In the genomic region with DNA sequence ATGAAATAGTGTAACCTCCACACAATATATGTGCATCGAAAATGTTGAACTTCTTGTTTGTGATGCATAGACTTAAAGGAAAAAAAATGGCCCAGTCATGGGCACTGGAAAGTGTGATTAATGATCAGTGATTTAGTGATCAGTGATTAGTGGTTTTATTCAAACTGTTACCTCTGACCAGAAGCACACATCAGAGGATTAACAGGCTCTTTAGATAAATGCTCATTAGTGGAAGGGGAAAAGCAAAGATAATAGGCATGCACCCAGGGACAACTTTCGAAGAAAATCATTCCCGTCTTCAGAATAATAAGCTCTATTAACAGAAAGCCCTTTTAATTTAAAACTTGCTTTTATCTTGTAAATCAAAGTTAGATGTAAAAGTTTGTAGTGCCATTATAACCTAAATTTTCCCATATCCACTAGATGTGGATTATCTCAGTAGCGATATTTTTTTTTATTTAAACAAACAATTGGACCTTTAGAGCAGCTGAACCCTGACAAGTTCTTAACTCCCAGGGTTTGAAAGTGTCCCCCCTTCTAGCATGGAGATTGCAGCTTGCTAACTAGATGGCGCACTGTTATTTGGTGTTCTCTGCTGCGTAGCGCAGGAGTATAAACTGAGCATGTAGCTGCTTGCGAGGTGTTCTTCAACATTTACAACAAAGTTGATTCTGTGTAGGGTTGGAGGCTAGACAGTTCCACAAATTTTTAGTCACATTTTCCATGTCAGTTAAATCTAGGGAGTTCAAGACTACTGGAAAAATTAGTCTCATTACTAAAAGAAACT, we compare ENCODE assay signal across 9 cellular contexts. TPM values are rescaled to one million over a fixed set of nuclear protein-coding genes. Genes with fewer than 3 reads are reported as not detected.
DNase-seq lines count a peak whose midpoint lies in the region; ATAC-seq and TF ChIP-seq lines count a peak whose summit lies in the region.
"Had no signal": no experiment of that assay in that cellular context is flagged by ENCODE, and none has a peak within 500 bp of the region (broad histone marks: within the 10 kb centered on the region; RNA-seq: fewer than 3 reads in every experiment).

A gene with protein sequence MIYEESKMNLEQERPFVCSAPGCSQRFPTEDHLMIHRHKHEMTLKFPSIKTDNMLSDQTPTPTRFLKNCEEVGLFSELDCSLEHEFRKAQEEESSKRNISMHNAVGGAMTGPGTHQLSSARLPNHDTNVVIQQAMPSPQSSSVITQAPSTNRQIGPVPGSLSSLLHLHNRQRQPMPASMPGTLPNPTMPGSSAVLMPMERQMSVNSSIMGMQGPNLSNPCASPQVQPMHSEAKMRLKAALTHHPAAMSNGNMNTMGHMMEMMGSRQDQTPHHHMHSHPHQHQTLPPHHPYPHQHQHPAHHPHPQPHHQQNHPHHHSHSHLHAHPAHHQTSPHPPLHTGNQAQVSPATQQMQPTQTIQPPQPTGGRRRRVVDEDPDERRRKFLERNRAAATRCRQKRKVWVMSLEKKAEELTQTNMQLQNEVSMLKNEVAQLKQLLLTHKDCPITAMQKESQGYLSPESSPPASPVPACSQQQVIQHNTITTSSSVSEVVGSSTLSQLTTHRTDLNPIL (plus strand): TSS at position 643 of the 787 bp plus-strand sequence. CDS start 397 bp downstream, outside the sequence.

- no peaks in the 10 kb centered on the region for H3K9me3 Mint-ChIP-seq in stimulated activated memory B cell treated with anti-CD40 and anti-IgM and Interleukin-4, amounts not matched to agents 10 μg/mL and 1 μg/mL and 100 μg/mL, for 72 hours

- no peak within 1 kb of the TSS for H2AFZ ChIP-seq in OCI-LY3 (ENCODE audit: low read depth, low read length)

- H3K36me3 Mint-ChIP-seq in stimulated activated memory B cell treated with anti-CD40 and anti-IgM and Interleukin-4, amounts not matched to agents 10 μg/mL and 1 μg/mL and 100 μg/mL, for 72 hours = no peaks in the 10 kb centered on the region

- no peaks in the 10 kb centered on the region for H3K36me3 ChIP-seq in OCI-LY3 (replicated peaks; ENCODE audit: low read depth, low read length)
- H3K36me3 ChIP-seq: stomach had no signal

- TF ChIP-seq CTCF in OCI-LY3 (IDR thresholded peaks at IDR 0.05; ENCODE audit: low read depth, low read length) = no peak
- TF ChIP-seq CTCF in fibroblast of the aortic adventitia (IDR thresholded peaks at IDR 0.05; ENCODE audit: insufficient read depth, low read length) = peak; percentile 28

- no peak for DNase-seq in fibroblast of the aortic adventitia (ENCODE audit: low read depth)
- DNase-seq in renal cortical epithelial cell (ENCODE audit: low read depth) = no peak
- no peak for DNase-seq in stimulated activated CD4-positive, alpha-beta T cell treated with anti-CD3 and anti-CD28 coated beads, Interleukin-2, amount 100 ng/mL, for 24 hours
- no peak for DNase-seq in middle frontal gyrus (ENCODE audit: extremely low spot score, low spot score)
- DNase-seq: stomach had no signal

- peak within 1 kb of the TSS; percentile 88 for H3K4me2 ChIP-seq in OCI-LY3 (ENCODE audit: low read length)

- H3K27ac ChIP-seq in OCI-LY3 (ENCODE audit: low read length) = no peak within 1 kb of the TSS

- H3K9ac ChIP-seq in OCI-LY3 (ENCODE audit: low read length) = no peak within 1 kb of the TSS

- H3K27me3 Mint-ChIP-seq in stimulated activated memory B cell treated with anti-CD40 and anti-IgM and Interleukin-4, amounts not matched to agents 10 μg/mL and 1 μg/mL and 100 μg/mL, for 72 hours = peaks cover 78% of the 10 kb centered on the region

- ATAC-seq in stimulated activated memory B cell treated with anti-CD40 and anti-IgM and Interleukin-4, amounts not matched to agents 10 μg/mL and 1 μg/mL and 100 μg/mL, for 72 hours = no peak
- no peak for ATAC-seq in HG02938 (IDR thresholded peaks at IDR 0.05; ENCODE audit: unreplicated experiment)

- H3K9me3 ChIP-seq in OCI-LY3 (ENCODE audit: insufficient read depth, low read length) = no peaks in the 10 kb centered on the region
- H3K9me3 ChIP-seq: stomach had no signal

- H3K27ac Mint-ChIP-seq in stimulated activated memory B cell treated with anti-CD40 and anti-IgM and Interleukin-4, amounts not matched to agents 10 μg/mL and 1 μg/mL and 100 μg/mL, for 72 hours = no peak within 1 kb of the TSS

- H4K20me1 ChIP-seq in OCI-LY3 (ENCODE audit: insufficient read depth, low read length) = no peaks in the 10 kb centered on the region

- H3K4me1 Mint-ChIP-seq in stimulated activated memory B cell treated with anti-CD40 and anti-IgM and Interleukin-4, amounts not matched to agents 10 μg/mL and 1 μg/mL and 100 μg/mL, for 72 hours = peaks cover 28% of the 10 kb centered on the region

- no peaks in the 10 kb centered on the region for H3K79me2 ChIP-seq in OCI-LY3 (ENCODE audit: low read length)

- no peak within 1 kb of the TSS for H3K4me3 Mint-ChIP-seq in stimulated activated memory B cell treated with anti-CD40 and anti-IgM and Interleukin-4, amounts not matched to agents 10 μg/mL and 1 μg/mL and 100 μg/mL, for 72 hours

- peaks cover 5% of the 10 kb centered on the region for H3K4me1 ChIP-seq in OCI-LY3 (ENCODE audit: low read length)

- peaks cover 26% of the 10 kb centered on the region for H3K27me3 ChIP-seq in OCI-LY3 (ENCODE audit: low read depth, low read length)

- peak within 1 kb of the TSS; percentile 69; the same call in 1 of the 2 replicates for H3K4me3 ChIP-seq in GM08714 (ENCODE audit: low read length)
- no peak within 1 kb of the TSS; the same call in 1 of the 2 replicates for H3K4me3 ChIP-seq in OCI-LY3 (ENCODE audit: low read length)
- H3K4me3 ChIP-seq in fibroblast of the aortic adventitia (ENCODE audit: low read depth, low read length) = peak within 1 kb of the TSS; percentile 65

RNA-seq across cellular contexts. Expression of the gene that starts here (rescaled TPM):
- total RNA-seq in fibroblast of the aortic adventitia (ENCODE audit: low replicate concordance) (0.25 and 5.2 TPM in 2 replicates), renal cortical epithelial cell (6.9 and 14.1 TPM in 2 replicates)
